ENCODE assay signal across 25 cellular contexts in the genomic region with DNA sequence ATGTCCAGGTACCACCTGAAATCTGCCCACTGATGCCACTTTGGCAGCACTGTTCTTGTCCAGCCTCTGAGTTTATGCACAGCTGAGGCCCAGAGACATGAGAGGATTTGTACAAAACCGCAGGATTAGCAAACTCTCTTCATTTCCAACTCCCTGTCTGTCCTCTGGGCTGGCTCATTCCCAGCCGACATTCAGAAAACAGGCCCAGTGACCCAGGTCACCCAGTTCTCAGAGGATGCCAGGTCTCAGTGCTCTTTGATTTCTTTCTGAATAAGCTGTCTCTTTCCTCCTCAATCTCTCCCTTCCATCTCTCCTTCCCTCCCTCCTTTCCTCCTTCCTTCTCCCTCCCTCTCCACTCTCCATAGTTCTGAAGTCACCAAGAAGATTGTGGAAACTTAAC.
DNase-seq lines count a peak whose midpoint lies in the region; ATAC-seq, FAIRE-seq and TF ChIP-seq lines count a peak whose summit lies in the region.
"Had no signal": no experiment of that assay in that cellular context is flagged by ENCODE, and none has a peak within 500 bp of the region (broad histone marks: within the 10 kb centered on the region; RNA-seq: fewer than 3 reads in every experiment).

No MANE protein-coding gene starts in this region.

- intact Hi-C loops in kidney (cut with DNase I): no loop called here

- TF ChIP-seq CTCF in RWPE2 (IDR thresholded peaks at IDR 0.05; ENCODE audit: poor library complexity, severe bottlenecking) (no peak), bronchial epithelial cell (IDR thresholded peaks at IDR 0.05; ENCODE audit: insufficient read depth, low read length, severe bottlenecking) (no peak), smooth muscle cell (IDR thresholded peaks at IDR 0.05; ENCODE audit: borderline replicate concordance, insufficient read depth, poor library complexity, severe bottlenecking) (no peak), kidney (IDR thresholded peaks at IDR 0.05; ENCODE audit: borderline replicate concordance, extremely low read depth, insufficient read depth) (no peak)

- no peak overlapping the region for H3K9ac ChIP-seq in smooth muscle cell (ENCODE audit: low read depth)
- no peak overlapping the region for H3K9ac ChIP-seq in kidney (ENCODE audit: low read length in 2 of 2)

- peak; percentile 61 for ATAC-seq in RWPE2 (ENCODE audit: low read depth)
- no peak for ATAC-seq in activated CD4-positive, CD25-positive, alpha-beta regulatory T cell treated with anti-CD3 and anti-CD28 coated beads, Interleukin-2, amount 50 U/mL, for 24 hours
- ATAC-seq: effector memory CD8-positive, alpha-beta T cell; HepG2; Right ventricle myocardium inferior had no signal

- in situ Hi-C loops in KBM-7 (cut with MboI; ENCODE audit: low pct_unique_long_range_greater_than_20kb, low sequenced_read_pairs): no loop called here

- peaks cover 27% of the 10 kb centered on the region for H3K4me1 ChIP-seq in RWPE2 (ENCODE audit: insufficient read depth, poor library complexity, severe bottlenecking)
- no peaks in the 10 kb centered on the region for H3K4me1 ChIP-seq in smooth muscle cell (ENCODE audit: low read depth)
- H3K4me1 ChIP-seq in kidney (ENCODE audit: control insufficient read depth in 1 of 2, insufficient read depth in 1 of 2, low read depth in 1 of 2, low read length in 2 of 2): no peaks in the 10 kb centered on the region
- H3K4me1 ChIP-seq: thyroid gland had no signal

- H3K36me3 ChIP-seq in RWPE2 (ENCODE audit: low read depth): no peaks in the 10 kb centered on the region
- H3K36me3 ChIP-seq in bronchial epithelial cell (ENCODE audit: control insufficient read depth, insufficient read depth, low read length): no peaks in the 10 kb centered on the region
- no peaks in the 10 kb centered on the region for H3K36me3 ChIP-seq in smooth muscle cell (ENCODE audit: low read depth)
- H3K36me3 ChIP-seq in kidney (ENCODE audit: control insufficient read depth in 1 of 2, insufficient read depth in 2 of 2, low read length in 2 of 2): no peaks in the 10 kb centered on the region
- H3K36me3 ChIP-seq: thyroid gland had no signal

- no peaks in the 10 kb centered on the region for H3F3A ChIP-seq in smooth muscle cell (ENCODE audit: low read depth)

- peak overlapping the region; percentile 30 for H3K4me2 ChIP-seq in smooth muscle cell

- H3K9me3 ChIP-seq in RWPE2 (ENCODE audit: severe bottlenecking) (peaks cover 5% of the 10 kb centered on the region), smooth muscle cell (replicated peaks; ENCODE audit: low read depth) (no peaks in the 10 kb centered on the region), kidney (ENCODE audit: control insufficient read depth in 1 of 2, low read length in 2 of 2) (peaks cover 0 to 6% of the 10 kb centered on the region in 2 donors)
- H3K9me3 ChIP-seq: thyroid gland had no signal

- H2AFZ ChIP-seq in smooth muscle cell (ENCODE audit: low read depth): no peak overlapping the region

- H3K27ac ChIP-seq in RWPE2 (ENCODE audit: poor library complexity, severe bottlenecking) (peak overlapping the region; percentile 49), smooth muscle cell (ENCODE audit: low read depth) (no peak overlapping the region), kidney (ENCODE audit: low read depth in 2 of 2, low read length in 2 of 2) (no peak overlapping the region)
- H3K27ac ChIP-seq: C4-2B, thyroid gland had no signal

- DNase-seq in RWPE2 (ENCODE audit: low spot score): no peak
- DNase-seq in bronchial epithelial cell (ENCODE audit: low read depth): peak; percentile 10
- DNase-seq in midbrain (lab: John Stamatoyannopoulos, UW): peak; percentile 53
- DNase-seq in smooth muscle cell (lab: John Stamatoyannopoulos, UW; ENCODE audit: unreplicated experiment): no peak
- DNase-seq in KBM-7: no peak
- DNase-seq in T1000 (lab: John Stamatoyannopoulos, UW): no peak
- no peak for DNase-seq in kidney
- DNase-seq: activated CD4-positive, alpha-beta memory T cell treated with anti-CD3 and anti-CD28 coated beads for 36 hours; activated CD4-positive, CD25-positive, alpha-beta regulatory T cell; activated naive CD8-positive, alpha-beta T cell treated with anti-CD3 and anti-CD28 coated beads for 36 hours; effector memory CD8-positive, alpha-beta T cell; HCEC 1CT; naive B cell; NCI-H1105; NCI-H1930; NCI-H226; NCI-H748 treated with DMSO at 0.1 percent for 48 hours; occipital lobe; retina; T-helper 9 cell; thyroid gland had no signal

- H4K20me1 ChIP-seq in smooth muscle cell (ENCODE audit: low read depth): no peaks in the 10 kb centered on the region

- FAIRE-seq in bronchial epithelial cell (lab: Jason Lieb, UNC) (peak; percentile 32), kidney (lab: Jason Lieb, UNC) (no peak)
- FAIRE-seq: HepG2 had no signal

- H3K27me3 ChIP-seq in RWPE2 (ENCODE audit: insufficient read depth, poor library complexity, severe bottlenecking) (no peaks in the 10 kb centered on the region), bronchial epithelial cell (ENCODE audit: control insufficient read depth, insufficient read depth, low read length) (no peaks in the 10 kb centered on the region), smooth muscle cell (ENCODE audit: low read depth) (no peaks in the 10 kb centered on the region)
- H3K27me3 ChIP-seq: thyroid gland had no signal

- no peak overlapping the region for H3K4me3 ChIP-seq in RWPE2 (ENCODE audit: severe bottlenecking)
- no peak overlapping the region for H3K4me3 ChIP-seq in bronchial epithelial cell (ENCODE audit: low read depth, low read length)
- no peak overlapping the region for H3K4me3 ChIP-seq in smooth muscle cell
- H3K4me3 ChIP-seq in kidney (ENCODE audit: low read length in 2 of 2): no peak overlapping the region
- H3K4me3 ChIP-seq: thyroid gland had no signal

- no peaks in the 10 kb centered on the region for H3K79me2 ChIP-seq in smooth muscle cell (ENCODE audit: low read depth)

- WGBS in smooth muscle cell (ENCODE audit: low lambda C conversion rate): 24% methylated on average over 2 of the region's 2 CpGs

Comparison
In these comparisons a context has a peak if more than half of its experiments do, and no peak if none do; other contexts are left out.
1. DNase-seq: peak in bronchial epithelial cell (single experiment) and midbrain (single experiment); none in RWPE2 (single experiment), smooth muscle cell (single experiment), KBM-7 (single experiment), T1000 (single experiment) and kidney (single experiment).